7 cellular contexts compared by ENCODE assay signal in genomic region chrX:53093748-53094583, GRCh38. TPM values are rescaled to one million over a fixed set of nuclear protein-coding genes. Genes with fewer than 3 reads are reported as not detected.
A peak's percentile ranks its signal among the peaks of the same experiment; 100 is the strongest.
DNase-seq lines count a peak whose midpoint lies in the region; ATAC-seq, FAIRE-seq and TF ChIP-seq lines count a peak whose summit lies in the region.

KANTR (plus strand) TSS chrX:53094142; CDS start chrX:53124273, 30,131 bp downstream.

- H3K79me2 ChIP-seq in hepatocyte = peaks cover 6% of the 10 kb centered on the region

- TF ChIP-seq CTCF in astrocyte of the spinal cord (IDR thresholded peaks at IDR 0.05; ENCODE audit: low read depth, low read length) = no peak
- TF ChIP-seq CTCF in hepatocyte (IDR thresholded peaks at IDR 0.05; ENCODE audit: poor library complexity) = peak; percentile 4

- no peak within 1 kb of the TSS for H3K9ac ChIP-seq in rectal smooth muscle tissue (ENCODE audit: low read length)

- no peaks in the 10 kb centered on the region for H4K20me1 ChIP-seq in hepatocyte (ENCODE audit: insufficient read depth, poor library complexity, severe bottlenecking)

- in situ Hi-C loops in astrocyte of the spinal cord (cut with HindIII; ENCODE audit: low sequenced_read_pairs) = no loop called here

- no peaks in the 10 kb centered on the region for H3K9me3 ChIP-seq in hepatocyte (ENCODE audit: low read depth)

- 61% methylated on average over 49 of the region's 67 CpGs for WGBS in hepatocyte (ENCODE audit: low lambda C conversion rate, missing lambda C conversion rate)

- peak within 1 kb of the TSS; percentile 79 for H3K4me2 ChIP-seq in hepatocyte

- ATAC-seq in HG02970 (IDR thresholded peaks at IDR 0.05; ENCODE audit: low FRiP score, unreplicated experiment) = peak; percentile 66

- peak within 1 kb of the TSS; percentile 83 for H3K27ac ChIP-seq in hepatocyte
- peak within 1 kb of the TSS; percentile 86 for H3K27ac ChIP-seq in rectal smooth muscle tissue (ENCODE audit: low read depth, low read length)

- H3K9me2 ChIP-seq in hepatocyte (replicated peaks; ENCODE audit: insufficient read depth) = no peaks in the 10 kb centered on the region

- H3K27me3 ChIP-seq in hepatocyte = no peaks in the 10 kb centered on the region
- peaks cover 3% of the 10 kb centered on the region for H3K27me3 ChIP-seq in rectal smooth muscle tissue (ENCODE audit: control insufficient read depth, insufficient read depth, low read length)

- FAIRE-seq in GM18507 (lab: Jason Lieb, UNC) = peak; percentile 98

- H3K36me3 ChIP-seq in hepatocyte (replicated peaks; ENCODE audit: insufficient read depth, low read depth) = no peaks in the 10 kb centered on the region
- H3K36me3 ChIP-seq in rectal smooth muscle tissue (ENCODE audit: control insufficient read depth, insufficient read depth, low read length) = no peaks in the 10 kb centered on the region

- H2AFZ ChIP-seq in hepatocyte = peak within 1 kb of the TSS; percentile 40

- H3K4me1 ChIP-seq in hepatocyte (ENCODE audit: insufficient read depth) (no peaks in the 10 kb centered on the region), rectal smooth muscle tissue (ENCODE audit: control insufficient read depth, insufficient read depth, low read length) (no peaks in the 10 kb centered on the region)

- DNase-seq in GM18507 (ENCODE audit: extremely low spot score, insufficient read length, low read depth) (peak; percentile 64), NCI-H1930 (lab: John Stamatoyannopoulos, UW) (peak; percentile 88 to 89), T1000 (lab: John Stamatoyannopoulos, UW) (peak; percentile 91), astrocyte of the spinal cord (ENCODE audit: low read depth, low spot score) (peak; percentile 95), hepatocyte (ENCODE audit: low spot score) (peak; percentile 94)

- H3K4me3 ChIP-seq in astrocyte of the spinal cord (ENCODE audit: low read depth, low read length) (peak within 1 kb of the TSS; percentile 69), hepatocyte (peak within 1 kb of the TSS; percentile 22), rectal smooth muscle tissue (ENCODE audit: low read length) (peak within 1 kb of the TSS; percentile 69)

RNA-seq across cellular contexts. Expression of gene KANTR, which starts in this region (rescaled TPM):
- 7.1 and 12.5 TPM in 2 replicates for total RNA-seq in hepatocyte
- polyA plus RNA-seq in hepatocyte = 4.0 and 4.8 TPM in 2 replicates

Comparison
In these comparisons a context has a peak if more than half of its experiments do, and no peak if none do; other contexts are left out.
1. Peak in every context shown above with its lines: DNase-seq, ATAC-seq, H3K4me3 ChIP-seq and H3K27ac ChIP-seq.